10 cellular contexts compared by ENCODE assay signal in genomic region chr5:68046445-68046844, GRCh38.
A peak's percentile ranks its signal among the peaks of the same experiment; 100 is the strongest.
DNase-seq lines count a peak whose midpoint lies in the region; ATAC-seq and TF ChIP-seq lines count a peak whose summit lies in the region.
"Had no signal": no experiment of that assay in that cellular context is flagged by ENCODE, and none has a peak within 500 bp of the region (broad histone marks: within the 10 kb centered on the region; RNA-seq: fewer than 3 reads in every experiment).

No MANE protein-coding gene starts in this region.

- peaks cover under 1% of the 10 kb centered on the region for H3K27me3 Mint-ChIP-seq in activated CD8-positive, alpha-beta T cell treated with anti-CD3 and anti-CD28 coated beads for 36 hours

- H3K9me3 Mint-ChIP-seq in activated CD8-positive, alpha-beta T cell treated with anti-CD3 and anti-CD28 coated beads for 36 hours, result peaks cover 12% of the 10 kb centered on the region

- intact Hi-C loops in spleen (cut with DNase I; ENCODE audit: low total_unique reads) (no loop called here), cardiac septum (cut with DNase I) (no loop called here)
- intact Hi-C loops in activated CD8-positive, alpha-beta T cell treated with anti-CD3 and anti-CD28 coated beads for 36 hours (cut with micrococcal nuclease), result no loop called here

- H3K27ac Mint-ChIP-seq in activated CD8-positive, alpha-beta T cell treated with anti-CD3 and anti-CD28 coated beads for 36 hours, result no peak overlapping the region
- H3K27ac Mint-ChIP-seq: activated CD4-positive, alpha-beta T cell treated with anti-CD3 and anti-CD28 coated beads for 36 hours had no signal

- POLR2A ChIA-PET in activated CD8-positive, alpha-beta T cell treated with anti-CD3 and anti-CD28 coated beads for 36 hours (lab: Charles Lee), result no interaction called here

- ATAC-seq in upper lobe of left lung (ENCODE audit: low FRiP score in 2 of 2) (peak; percentile 52 to 63), GM21786 (IDR thresholded peaks at IDR 0.05; ENCODE audit: unreplicated experiment) (no peak)
- ATAC-seq in activated CD8-positive, alpha-beta T cell treated with anti-CD3 and anti-CD28 coated beads for 36 hours, result no peak
- ATAC-seq: activated CD4-positive, alpha-beta T cell treated with anti-CD3 and anti-CD28 coated beads for 36 hours had no signal

- no peaks in the 10 kb centered on the region for H3K36me3 Mint-ChIP-seq in activated CD8-positive, alpha-beta T cell treated with anti-CD3 and anti-CD28 coated beads for 36 hours (ENCODE audit: low read depth)

- 42 to 65% methylated on average over 5 of the region's 5 CpGs for WGBS in upper lobe of left lung, 2 donors
- 49 to 73% (median 62%) methylated on average over 5 of the region's 5 CpGs for WGBS in spleen, 5 donors

- peak in 1 of 4 donors; percentile 24 for TF ChIP-seq EP300 in upper lobe of left lung (IDR thresholded peaks at IDR 0.05)

- CTCF ChIA-PET in activated CD8-positive, alpha-beta T cell treated with anti-CD3 and anti-CD28 coated beads for 36 hours (lab: Charles Lee), result no interaction called here

- DNase-seq in HPDE6-E6E7 (ENCODE audit: extremely low spot score) (peak; percentile 76), SW480 (ENCODE audit: low spot score) (peak; percentile 42), foreskin melanocyte (peak; percentile 88), upper lobe of left lung (peak in 1 of 2 donors; percentile 41), spleen (no peak), cardiac septum (ENCODE audit: low spot score) (no peak)
- no peak for DNase-seq in activated CD8-positive, alpha-beta T cell treated with anti-CD3 and anti-CD28 coated beads for 36 hours
- DNase-seq: activated CD4-positive, alpha-beta T cell treated with anti-CD3 and anti-CD28 coated beads for 36 hours; stimulated activated naive CD4-positive, alpha-beta T cell had no signal

- no peaks in the 10 kb centered on the region for H3K4me1 Mint-ChIP-seq in activated CD8-positive, alpha-beta T cell treated with anti-CD3 and anti-CD28 coated beads for 36 hours (ENCODE audit: low read depth)
- H3K4me1 Mint-ChIP-seq: activated CD4-positive, alpha-beta T cell treated with anti-CD3 and anti-CD28 coated beads for 36 hours had no signal

- H3K27ac ChIP-seq in upper lobe of left lung, result peak overlapping the region in 1 of 4 donors; percentile 9
- H3K27ac ChIP-seq in spleen, result no peak overlapping the region

- H3K27me3 ChIP-seq in upper lobe of left lung (no peaks in the 10 kb centered on the region), spleen (replicated peaks in 1 of 7) (no peaks in the 10 kb centered on the region)

- H3K4me3 Mint-ChIP-seq in activated CD8-positive, alpha-beta T cell treated with anti-CD3 and anti-CD28 coated beads for 36 hours, result no peak overlapping the region
- H3K4me3 Mint-ChIP-seq: activated CD4-positive, alpha-beta T cell treated with anti-CD3 and anti-CD28 coated beads for 36 hours had no signal

- no peak for TF ChIP-seq CTCF in upper lobe of left lung (IDR thresholded peaks at IDR 0.05)
- no peak for TF ChIP-seq CTCF in spleen (IDR thresholded peaks at IDR 0.05 in 8 of 11, conservative IDR thresholded peaks at IDR 0.05 in 3 of 11)
- no peak for TF ChIP-seq CTCF in activated CD8-positive, alpha-beta T cell treated with anti-CD3 and anti-CD28 coated beads for 36 hours (IDR thresholded peaks at IDR 0.05)

- H3K36me3 ChIP-seq in upper lobe of left lung, result no peaks in the 10 kb centered on the region
- H3K36me3 ChIP-seq in spleen, result no peaks in the 10 kb centered on the region

- H3K4me1 ChIP-seq in upper lobe of left lung, result peaks cover 0 to 3% (median 0%) of the 10 kb centered on the region in 4 donors
- peaks cover 3 to 14% (median 12%) of the 10 kb centered on the region in 6 donors for H3K4me1 ChIP-seq in spleen

- peaks cover 0 to 16% (median 6%) of the 10 kb centered on the region in 4 donors for H3K9me3 ChIP-seq in upper lobe of left lung
- peaks cover 0 to 30% (median 16%) of the 10 kb centered on the region in 8 donors for H3K9me3 ChIP-seq in spleen

- H3K4me3 ChIP-seq in upper lobe of left lung, result no peak overlapping the region
- no peak overlapping the region for H3K4me3 ChIP-seq in spleen

- TF ChIP-seq POLR2A in upper lobe of left lung (IDR thresholded peaks at IDR 0.05) (no peak), spleen (IDR thresholded peaks at IDR 0.05) (no peak)

Comparison
In these comparisons a context has a peak if more than half of its experiments do, and no peak if none do; other contexts are left out.
1. DNase-seq: peak in HPDE6-E6E7 (single experiment), SW480 (single experiment) and foreskin melanocyte (single experiment); none in spleen (single experiment), activated CD8-positive, alpha-beta T cell treated with anti-CD3 and anti-CD28 coated beads for 36 hours (single experiment) and cardiac septum (single experiment).
2. ATAC-seq: peak in upper lobe of left lung (2 of 2); none in activated CD8-positive, alpha-beta T cell treated with anti-CD3 and anti-CD28 coated beads for 36 hours (single experiment) and GM21786 (single experiment).